ENCODE assay signal across 25 cellular contexts in the genomic region with DNA sequence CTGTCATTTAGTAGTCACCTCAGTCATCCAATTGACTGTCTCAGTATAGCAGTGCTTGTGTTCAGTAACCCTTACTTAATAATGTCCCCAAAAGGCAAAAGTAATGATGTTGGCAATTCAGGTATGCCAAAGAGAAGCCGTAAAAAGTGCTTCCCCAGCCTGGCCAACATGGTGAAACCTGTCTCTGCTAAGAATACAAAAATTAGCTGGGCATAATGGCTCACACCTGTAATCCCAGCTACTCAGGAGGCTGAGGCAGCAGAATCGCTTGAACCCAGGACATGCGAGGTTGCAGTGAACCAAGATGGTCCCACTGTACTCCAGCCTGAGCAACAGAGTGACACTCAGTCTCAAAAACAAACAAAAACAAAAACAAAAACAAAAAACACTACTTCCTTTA.
"Had no signal": no experiment of that assay in that cellular context is flagged by ENCODE, and none has a peak within 500 bp of the region (broad histone marks: within the 10 kb centered on the region; RNA-seq: fewer than 3 reads in every experiment).

No MANE protein-coding gene starts in this region.

- H3K4me1 ChIP-seq: colonic mucosa, esophagus muscularis mucosa, esophagus squamous epithelium, gastroesophageal sphincter, heart right ventricle had no signal

- H3K27ac ChIP-seq: colonic mucosa, coronary artery, dorsolateral prefrontal cortex, epithelial cell of prostate, esophagus muscularis mucosa, esophagus squamous epithelium, foreskin keratinocyte, gastrocnemius medialis, gastroesophageal sphincter, heart left ventricle, heart right ventricle had no signal

- H3K9me3 ChIP-seq: colonic mucosa, esophagus muscularis mucosa, esophagus squamous epithelium, gastrocnemius medialis, gastroesophageal sphincter, heart left ventricle, heart right ventricle had no signal

- DNase-seq: colonic mucosa; cortex of kidney; dermis blood vessel endothelial cell; dorsolateral prefrontal cortex; effector CD4-positive, alpha-beta T cell; effector CD8-positive, alpha-beta T cell; effector memory CD4-positive, alpha-beta T cell; effector memory CD8-positive, alpha-beta T cell; endodermal cell; erythroblast; esophagus squamous epithelium; foreskin fibroblast; foreskin keratinocyte; foreskin melanocyte; gastrocnemius medialis; glutamatergic neuron; head of caudate nucleus; heart left ventricle; heart right ventricle had no signal

- H3K27ac Mint-ChIP-seq: dendritic cell treated with granulocyte-macrophage colony-stimulating factor and Interleukin-4, amounts not matched to agents 40 ng/mL and 50 ng/mL, for 4 days; effector memory CD8-positive, alpha-beta T cell; endodermal cell had no signal

- H3K4me1 Mint-ChIP-seq: endodermal cell had no signal

- ATAC-seq: effector memory CD8-positive, alpha-beta T cell; esophagus mucosa; foreskin keratinocyte; gastrocnemius medialis; gastroesophageal sphincter; heart left ventricle; heart right ventricle had no signal

- H3K27me3 Mint-ChIP-seq: dendritic cell treated with granulocyte-macrophage colony-stimulating factor and Interleukin-4, amounts not matched to agents 40 ng/mL and 50 ng/mL, for 4 days; effector memory CD8-positive, alpha-beta T cell had no signal

- H3K4me3 Mint-ChIP-seq: dendritic cell treated with granulocyte-macrophage colony-stimulating factor and Interleukin-4, amounts not matched to agents 40 ng/mL and 50 ng/mL, for 4 days; effector memory CD8-positive, alpha-beta T cell; endodermal cell had no signal

- H3K4me3 ChIP-seq: colonic mucosa, coronary artery, dorsolateral prefrontal cortex, esophagus muscularis mucosa, esophagus squamous epithelium, gastrocnemius medialis, gastroesophageal sphincter, heart left ventricle, heart right ventricle had no signal

- H3K9me3 Mint-ChIP-seq: dendritic cell treated with granulocyte-macrophage colony-stimulating factor and Interleukin-4, amounts not matched to agents 40 ng/mL and 50 ng/mL, for 4 days; effector memory CD8-positive, alpha-beta T cell; endodermal cell had no signal

- H3K27me3 ChIP-seq: colonic mucosa, dorsolateral prefrontal cortex, esophagus muscularis mucosa, esophagus squamous epithelium, foreskin keratinocyte, gastrocnemius medialis, gastroesophageal sphincter, heart left ventricle, heart right ventricle had no signal
